ENCODE assay signal across 8 cellular contexts in genomic region chr22:19607198-19608113, GRCh38.
DNase-seq lines count a peak whose midpoint lies in the region; ATAC-seq and TF ChIP-seq lines count a peak whose summit lies in the region.
"Had no signal": no experiment of that assay in that cellular context is flagged by ENCODE, and none has a peak within 500 bp of the region (broad histone marks: within the 10 kb centered on the region; RNA-seq: fewer than 3 reads in every experiment).

No MANE protein-coding gene starts in this region.

- H3K4me3 Mint-ChIP-seq in glutamatergic neuron (ENCODE audit: unreplicated experiment) = no peak overlapping the region

- H3K27ac Mint-ChIP-seq in glutamatergic neuron (ENCODE audit: unreplicated experiment) = no peak overlapping the region

- no peaks in the 10 kb centered on the region for H3K36me3 Mint-ChIP-seq in glutamatergic neuron (ENCODE audit: unreplicated experiment)

- peaks cover 2% of the 10 kb centered on the region for H3K4me1 Mint-ChIP-seq in glutamatergic neuron (ENCODE audit: low read depth, unreplicated experiment)

- peaks cover 4% of the 10 kb centered on the region for H3K27me3 Mint-ChIP-seq in glutamatergic neuron (ENCODE audit: unreplicated experiment)

- H3K9me3 Mint-ChIP-seq in glutamatergic neuron (ENCODE audit: unreplicated experiment) = peaks cover 5% of the 10 kb centered on the region

- peak; percentile 65 for DNase-seq in NCI-H1436 treated with DMSO at 0.1 percent for 48 hours (lab: John Stamatoyannopoulos, UW)
- peak; percentile 15 to 27 for DNase-seq in activated CD4-positive, alpha-beta T cell treated with anti-CD3 and anti-CD28 coated beads for 4 hours
- peak; percentile 36 for DNase-seq in epithelial cell of prostate (ENCODE audit: low read depth, low spot score)
- DNase-seq in stimulated activated naive CD8-positive, alpha-beta T cell treated with anti-CD3 and anti-CD28 coated beads, Interleukin-15, Interleukin-2, amounts not matched to agents 100 U/mL and 50 U/mL, for 24 hours = peak; percentile 26
- DNase-seq in SKM-1 (lab: John Stamatoyannopoulos, UW; ENCODE audit: unreplicated experiment) = no peak
- DNase-seq in glutamatergic neuron = no peak
- DNase-seq: SK-N-SH had no signal

- ATAC-seq in stimulated activated naive CD8-positive, alpha-beta T cell treated with anti-CD3 and anti-CD28 coated beads, Interleukin-15, Interleukin-2, amounts not matched to agents 100 U/mL and 50 U/mL, for 24 hours = peak; percentile 16
- no peak for ATAC-seq in HG02678 (IDR thresholded peaks at IDR 0.05; ENCODE audit: unreplicated experiment)

- no peak for TF ChIP-seq CTCF in glutamatergic neuron (IDR thresholded peaks at IDR 0.05; ENCODE audit: partially characterized antibody, unreplicated experiment)

- peak overlapping the region; percentile 61 for H3K27ac ChIP-seq in epithelial cell of prostate

Comparison
In these comparisons a context has a peak if more than half of its experiments do, and no peak if none do; other contexts are left out.
1. DNase-seq: peak in NCI-H1436 treated with DMSO at 0.1 percent for 48 hours (single experiment), activated CD4-positive, alpha-beta T cell treated with anti-CD3 and anti-CD28 coated beads for 4 hours (2 of 2), epithelial cell of prostate (single experiment) and stimulated activated naive CD8-positive, alpha-beta T cell treated with anti-CD3 and anti-CD28 coated beads, Interleukin-15, Interleukin-2, amounts not matched to agents 100 U/mL and 50 U/mL, for 24 hours (single experiment); none in SKM-1 (single experiment) and glutamatergic neuron (single experiment).